Comparison of ENCODE assay signal across 9 cellular contexts in the genomic region with DNA sequence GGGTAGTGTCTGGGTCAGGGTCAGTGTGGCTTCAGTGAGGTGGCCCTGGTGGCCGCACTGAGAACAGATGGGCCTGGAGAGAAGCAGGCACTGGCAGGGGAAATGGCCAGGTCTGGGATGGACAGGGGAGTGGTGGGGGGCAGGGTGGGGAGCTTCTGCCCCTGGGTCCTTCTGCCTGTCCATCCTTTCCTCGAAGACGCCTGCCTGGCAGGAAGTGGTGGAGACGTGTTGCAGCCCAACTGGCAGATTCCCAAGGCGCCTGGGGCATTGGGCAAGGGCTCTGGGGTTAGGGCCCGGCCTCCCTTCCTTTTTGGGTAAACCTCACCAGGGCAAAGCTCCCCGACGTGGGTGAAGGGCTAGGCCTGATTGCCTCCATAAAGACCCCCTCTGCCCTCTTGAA. TPM values are rescaled to one million over a fixed set of nuclear protein-coding genes. Genes with fewer than 3 reads are reported as not detected.
A peak's percentile ranks its signal among the peaks of the same experiment; 100 is the strongest.
DNase-seq lines count a peak whose midpoint lies in the region; ATAC-seq and TF ChIP-seq lines count a peak whose summit lies in the region.
"Had no signal": no experiment of that assay in that cellular context is flagged by ENCODE, and none has a peak within 500 bp of the region (broad histone marks: within the 10 kb centered on the region; RNA-seq: fewer than 3 reads in every experiment).

No MANE protein-coding gene starts in this region.

- no TSS peak for BruUV-seq in OCI-LY7 (replicated peaks; lab: Mats Ljungman, UMichigan)

- H3K4me1 ChIP-seq in vagina (peaks cover 81% of the 10 kb centered on the region), OCI-LY7 (ENCODE audit: insufficient read depth, low read length, poor library complexity, severe bottlenecking) (peaks cover 17% of the 10 kb centered on the region)

- H3K9me3 ChIP-seq in vagina, result no peaks in the 10 kb centered on the region
- no peaks in the 10 kb centered on the region for H3K9me3 ChIP-seq in OCI-LY7 (ENCODE audit: low read length)

- no peaks in the 10 kb centered on the region for H3K79me2 ChIP-seq in OCI-LY7 (ENCODE audit: insufficient read depth, low read depth, low read length)

- peak; percentile 50 for DNase-seq in activated effector memory CD4-positive, alpha-beta T cell treated with anti-CD3 and anti-CD28 coated beads, Interleukin-2, amount 50 U/mL, for 16 hours
- DNase-seq in activated effector memory CD4-positive, alpha-beta T cell treated with Interleukin-2 at 50 U/mL for 16 hours, result no peak
- DNase-seq in coronary artery (ENCODE audit: low spot score), result peak; percentile 80
- DNase-seq in midbrain (lab: John Stamatoyannopoulos, UW), result peak; percentile 20
- DNase-seq in vagina (ENCODE audit: extremely low spot score in 2 of 2), result no peak
- DNase-seq in OCI-LY7 (ENCODE audit: low spot score), result no peak
- DNase-seq: NCI-H1930 had no signal

- POLR2A ChIA-PET in OCI-LY7 (lab: Charles Lee), result no interaction called here

- no peaks in the 10 kb centered on the region for H3K9me2 ChIP-seq in OCI-LY7 (ENCODE audit: insufficient read depth, low read length)

- H3K27me3 ChIP-seq in vagina, result no peaks in the 10 kb centered on the region

- H3K27ac ChIP-seq in coronary artery (peak overlapping the region; percentile 3 to 66), vagina (peak overlapping the region; percentile 50), OCI-LY7 (ENCODE audit: low read depth, low read length, poor library complexity, severe bottlenecking) (no peak overlapping the region)

- no peak overlapping the region for H2AFZ ChIP-seq in OCI-LY7 (ENCODE audit: low read length)

- no peak for ATAC-seq in GM18498 (IDR thresholded peaks at IDR 0.05; ENCODE audit: unreplicated experiment)
- ATAC-seq in GM19023 (IDR thresholded peaks at IDR 0.05; ENCODE audit: unreplicated experiment), result no peak

- H3K4me2 ChIP-seq in OCI-LY7 (ENCODE audit: low read length), result no peak overlapping the region

- H3K4me3 ChIP-seq in coronary artery, result no peak overlapping the region
- H3K4me3 ChIP-seq in vagina, result no peak overlapping the region
- H3K4me3 ChIP-seq in OCI-LY7 (ENCODE audit: low read depth, low read length, poor library complexity, severe bottlenecking), result no peak overlapping the region

- H3K36me3 ChIP-seq in vagina (no peaks in the 10 kb centered on the region), OCI-LY7 (ENCODE audit: insufficient read depth, low read length) (no peaks in the 10 kb centered on the region)

- TF ChIP-seq POLR2A in vagina (IDR thresholded peaks at IDR 0.05), result no peak

- TF ChIP-seq CTCF in coronary artery (IDR thresholded peaks at IDR 0.05) (no peak), vagina (IDR thresholded peaks at IDR 0.05) (no peak), OCI-LY7 (conservative IDR thresholded peaks at IDR 0.05; ENCODE audit: low read length) (no peak)

- intact Hi-C loops in vagina (cut with DNase I), result no loop called here
- intact Hi-C loops in OCI-LY7 (cut with micrococcal nuclease; ENCODE audit: unreplicated experiment), result no loop called here

- CTCF ChIA-PET in OCI-LY7 (lab: Charles Lee; ENCODE audit: unreplicated experiment), result no interaction called here

- no peaks in the 10 kb centered on the region for H4K20me1 ChIP-seq in OCI-LY7 (ENCODE audit: insufficient read depth, low read length)

RNA-seq across cellular contexts. Expression of a gene that starts 10.4 kb away (rescaled TPM):
- 48.6 TPM for total RNA-seq in vagina
- 0.18 and 3.7 TPM in 2 replicates for total RNA-seq in OCI-LY7 (2014; rRNA removed; shearing (Covaris generic))
- total RNA-seq in OCI-LY7 (2022), result 0.72 and 0.89 TPM in 2 replicates

Comparison
In these comparisons a context has a peak if more than half of its experiments do, and no peak if none do; other contexts are left out.
1. DNase-seq: peak in activated effector memory CD4-positive, alpha-beta T cell treated with anti-CD3 and anti-CD28 coated beads, Interleukin-2, amount 50 U/mL, for 16 hours (single experiment), coronary artery (single experiment) and midbrain (single experiment); none in activated effector memory CD4-positive, alpha-beta T cell treated with Interleukin-2 at 50 U/mL for 16 hours (single experiment), vagina (0 of 2) and OCI-LY7 (single experiment).
2. RNA of a gene that starts 10.4 kb away (total RNA-seq): 48.6 TPM in vagina (single experiment); 0.18 to 3.7 TPM in OCI-LY7; every median in the first group is over 10 times any median in the second.